8 cellular contexts compared by ENCODE assay signal in genomic region chr10:79316671-79317431, GRCh38. TPM values are rescaled to one million over a fixed set of nuclear protein-coding genes. Genes with fewer than 3 reads are reported as not detected.
A peak's percentile ranks its signal among the peaks of the same experiment; 100 is the strongest.
DNase-seq lines count a peak whose midpoint lies in the region; ATAC-seq and TF ChIP-seq lines count a peak whose summit lies in the region.

No MANE protein-coding gene starts in this region.

- DNase-seq in Right ventricle myocardium superior (peak; percentile 29), left ventricle myocardium inferior (no peak), NCI-H2107 (lab: John Stamatoyannopoulos, UW) (peak; percentile 16), mammary epithelial cell (no peak), smooth muscle cell (lab: John Stamatoyannopoulos, UW; ENCODE audit: unreplicated experiment) (no peak), NCI-H1048 (lab: John Stamatoyannopoulos, UW) (no peak), tibial nerve (ENCODE audit: low spot score in 2 of 2) (no peak)

- dilution Hi-C loops in mammary epithelial cell (cut with HindIII; ENCODE audit: low sequenced_read_pairs), result loop anchor here (5.0 kb wide), 1 partner anchor 40 kb away; no protein-coding TSS in a partner anchor

- H3K9ac ChIP-seq in mammary epithelial cell (ENCODE audit: insufficient read depth, low read length) (no peak overlapping the region), smooth muscle cell (ENCODE audit: low read depth) (no peak overlapping the region)

- no peak overlapping the region for H2AFZ ChIP-seq in mammary epithelial cell (ENCODE audit: low read depth, low read length)
- H2AFZ ChIP-seq in smooth muscle cell (ENCODE audit: low read depth), result no peak overlapping the region

- H4K20me1 ChIP-seq in mammary epithelial cell (ENCODE audit: insufficient read depth, low read length) (no peaks in the 10 kb centered on the region), smooth muscle cell (ENCODE audit: low read depth) (no peaks in the 10 kb centered on the region)

- peak; percentile 19 for ATAC-seq in Right ventricle myocardium superior (ENCODE audit: poor library complexity)
- ATAC-seq in HG02642 (IDR thresholded peaks at IDR 0.05; ENCODE audit: poor library complexity, unreplicated experiment), result peak; percentile 72

- peaks cover 26% of the 10 kb centered on the region for H3K4me1 ChIP-seq in left ventricle myocardium inferior
- H3K4me1 ChIP-seq in mammary epithelial cell (ENCODE audit: insufficient read depth, low read length), result peaks cover 40% of the 10 kb centered on the region
- peaks cover 12% of the 10 kb centered on the region for H3K4me1 ChIP-seq in smooth muscle cell (ENCODE audit: low read depth)
- peaks cover 0 to 31% (median 18%) of the 10 kb centered on the region in 4 donors for H3K4me1 ChIP-seq in tibial nerve

- TF ChIP-seq CTCF in left ventricle myocardium inferior (IDR thresholded peaks at IDR 0.05; ENCODE audit: borderline replicate concordance) (no peak), mammary epithelial cell (conservative IDR thresholded peaks at IDR 0.05 in 1 of 2, IDR thresholded peaks at IDR 0.05 in 1 of 2; ENCODE audit: extremely low read depth in 1 of 2, insufficient read depth in 1 of 2, low read depth in 1 of 2, low read length in 2 of 2) (no peak), smooth muscle cell (IDR thresholded peaks at IDR 0.05; ENCODE audit: borderline replicate concordance, insufficient read depth, poor library complexity, severe bottlenecking) (no peak), tibial nerve (IDR thresholded peaks at IDR 0.05) (no peak)

- intact Hi-C loops in Right ventricle myocardium superior (cut with DNase I), result no loop called here
- intact Hi-C loops in left ventricle myocardium inferior (cut with micrococcal nuclease), result no loop called here
- intact Hi-C loops in mammary epithelial cell (cut with micrococcal nuclease), result no loop called here

- H3K27ac ChIP-seq in left ventricle myocardium inferior (replicated peaks) (no peak overlapping the region), mammary epithelial cell (ENCODE audit: insufficient read depth, low read depth, low read length) (peak overlapping the region; percentile 42), smooth muscle cell (ENCODE audit: low read depth) (peak overlapping the region; percentile 92), tibial nerve (peak overlapping the region in 2 of 4 donors; percentile 21 to 46)

- H3K27me3 ChIP-seq in left ventricle myocardium inferior (ENCODE audit: low read depth) (no peaks in the 10 kb centered on the region), mammary epithelial cell (ENCODE audit: insufficient read depth, low read length) (no peaks in the 10 kb centered on the region), smooth muscle cell (ENCODE audit: low read depth) (no peaks in the 10 kb centered on the region), tibial nerve (no peaks in the 10 kb centered on the region)

- H3K4me2 ChIP-seq in mammary epithelial cell (ENCODE audit: insufficient read depth, low read depth, low read length) (no peak overlapping the region), smooth muscle cell (peak overlapping the region; percentile 56)

- peaks cover 3% of the 10 kb centered on the region for H3K9me3 ChIP-seq in left ventricle myocardium inferior (replicated peaks)
- H3K9me3 ChIP-seq in mammary epithelial cell (replicated peaks; ENCODE audit: insufficient read depth, low read length), result no peaks in the 10 kb centered on the region
- no peaks in the 10 kb centered on the region for H3K9me3 ChIP-seq in smooth muscle cell (replicated peaks; ENCODE audit: low read depth)
- H3K9me3 ChIP-seq in tibial nerve, result no peaks in the 10 kb centered on the region

- no peak for TF ChIP-seq POLR2A in tibial nerve (IDR thresholded peaks at IDR 0.05)

- no peak for TF ChIP-seq EP300 in tibial nerve (IDR thresholded peaks at IDR 0.05)

- H3F3A ChIP-seq in smooth muscle cell (ENCODE audit: low read depth), result peaks cover 32% of the 10 kb centered on the region

- 81% methylated on average over 9 of the region's 13 CpGs for WGBS in mammary epithelial cell (ENCODE audit: low coverage, missing lambda C conversion rate)
- WGBS in smooth muscle cell (ENCODE audit: low lambda C conversion rate), result 73% methylated on average over 13 of the region's 13 CpGs
- 46 to 59% methylated on average over 12 to 13 of the region's 13 CpGs for WGBS in tibial nerve, 2 donors

- in situ Hi-C loops in mammary epithelial cell (cut with MboI; ENCODE audit: low sequenced_read_pairs in 2 of 2), result no loop called here

- H3K36me3 ChIP-seq in left ventricle myocardium inferior (peaks cover 33% of the 10 kb centered on the region), mammary epithelial cell (ENCODE audit: insufficient read depth, low read length) (peaks cover 2% of the 10 kb centered on the region), smooth muscle cell (ENCODE audit: low read depth) (no peaks in the 10 kb centered on the region), tibial nerve (peaks cover 0 to 39% (median 4%) of the 10 kb centered on the region in 3 donors)

- H3K79me2 ChIP-seq in mammary epithelial cell (ENCODE audit: insufficient read depth, low read length) (no peaks in the 10 kb centered on the region), smooth muscle cell (ENCODE audit: low read depth) (no peaks in the 10 kb centered on the region)

- H3K4me3 ChIP-seq in left ventricle myocardium inferior (no peak overlapping the region), mammary epithelial cell (replicated peaks in 1 of 3; ENCODE audit: insufficient read depth in 1 of 3, low read depth in 2 of 3, low read length in 3 of 3) (no peak overlapping the region), smooth muscle cell (no peak overlapping the region), tibial nerve (no peak overlapping the region)

- no TSS peak for BruUV-seq in mammary epithelial cell (replicated peaks; lab: Mats Ljungman, UMichigan)

- CTCF ChIA-PET in mammary epithelial cell (lab: Charles Lee; ENCODE audit: low non-redundant PET), result no interaction called here

RNA-seq across cellular contexts. Expression of gene PPIF, which starts 30.4 kb away (rescaled TPM):
- total RNA-seq in Right ventricle myocardium superior, result 146 TPM
- total RNA-seq in left ventricle myocardium inferior, result 150 TPM
- 10 to 100 TPM; 32.0 to 78.1 TPM for total RNA-seq in mammary epithelial cell
- polyA plus RNA-seq in mammary epithelial cell, result 136 TPM
- 94.0 TPM for polyA minus RNA-seq in mammary epithelial cell
- 24.3 and 28.5 TPM in 2 replicates for total RNA-seq in smooth muscle cell
- polyA plus RNA-seq in smooth muscle cell, result 29.7 and 35.2 TPM in 2 replicates
- total RNA-seq in tibial nerve, result 10 to 100 TPM; 16.6 to 36.0 (median 20.6) TPM

Comparison
In these comparisons a context has a peak if more than half of its experiments do, and no peak if none do; other contexts are left out.
1. DNase-seq: peak in Right ventricle myocardium superior (single experiment) and NCI-H2107 (single experiment); none in left ventricle myocardium inferior (single experiment), mammary epithelial cell (single experiment), smooth muscle cell (single experiment), NCI-H1048 (single experiment) and tibial nerve (0 of 2).